Comparison of ENCODE assay signal across 9 cellular contexts in the genomic region with DNA sequence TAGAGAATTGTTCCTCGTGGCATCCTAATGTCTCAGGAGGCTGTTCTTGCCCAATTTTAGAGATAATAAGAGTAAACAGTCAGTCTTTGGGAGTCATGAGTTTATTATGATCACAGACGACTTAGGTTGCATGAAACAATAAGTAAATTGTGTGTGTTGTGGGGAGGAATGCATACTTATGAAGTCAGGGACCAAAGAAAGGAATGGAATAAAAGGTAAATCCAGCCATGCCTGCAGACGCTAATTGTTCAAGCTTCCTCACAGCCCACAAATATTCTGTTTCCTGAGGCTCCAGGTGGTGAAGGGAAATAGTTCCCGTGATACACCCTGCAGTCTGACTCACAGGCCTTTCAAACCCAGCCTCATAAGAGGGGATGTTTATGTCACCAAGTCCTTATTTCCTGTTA. TPM values are rescaled to one million over a fixed set of nuclear protein-coding genes. Genes with fewer than 3 reads are reported as not detected.
DNase-seq lines count a peak whose midpoint lies in the region; ATAC-seq lines count a peak whose summit lies in the region.
"Had no signal": no experiment of that assay in that cellular context is flagged by ENCODE, and none has a peak within 500 bp of the region (broad histone marks: within the 10 kb centered on the region; RNA-seq: fewer than 3 reads in every experiment).

No MANE protein-coding gene starts in this region.

- peaks cover 20% of the 10 kb centered on the region for H3K27me3 Mint-ChIP-seq in IgD-negative memory B cell
- H3K27me3 Mint-ChIP-seq in activated naive CD8-positive, alpha-beta T cell treated with anti-CD3 and anti-CD28 coated beads, Interleukin-2, amount 10 ng/mL, durations not matched to agents 7 days and 5 days = peaks cover 35% of the 10 kb centered on the region

- H3K27ac Mint-ChIP-seq in IgD-negative memory B cell = no peak overlapping the region
- H3K27ac Mint-ChIP-seq in activated naive CD8-positive, alpha-beta T cell treated with anti-CD3 and anti-CD28 coated beads, Interleukin-2, amount 10 ng/mL, durations not matched to agents 7 days and 5 days = no peak overlapping the region

- POLR2A ChIA-PET in activated naive CD8-positive, alpha-beta T cell treated with anti-CD3 and anti-CD28 coated beads, Interleukin-2, amount 10 ng/mL, durations not matched to agents 7 days and 5 days (lab: Charles Lee) = no interaction called here

- no peak for ATAC-seq in activated naive CD8-positive, alpha-beta T cell treated with anti-CD3 and anti-CD28 coated beads, Interleukin-2, amount 10 ng/mL, durations not matched to agents 7 days and 5 days (ENCODE audit: low read depth)
- ATAC-seq in HG03139 (IDR thresholded peaks at IDR 0.05; ENCODE audit: unreplicated experiment) (no peak), HG03025 (IDR thresholded peaks at IDR 0.05; ENCODE audit: low FRiP score, unreplicated experiment) (no peak), GM19397 (IDR thresholded peaks at IDR 0.05; ENCODE audit: unreplicated experiment) (no peak)

- H3K9me3 Mint-ChIP-seq in IgD-negative memory B cell = peaks cover 0 to under 1% (median 0%) of the 10 kb centered on the region in 3 donors
- no peaks in the 10 kb centered on the region for H3K9me3 Mint-ChIP-seq in activated naive CD8-positive, alpha-beta T cell treated with anti-CD3 and anti-CD28 coated beads, Interleukin-2, amount 10 ng/mL, durations not matched to agents 7 days and 5 days

- peak overlapping the region in 3 of 4 donors; percentile 21 to 81 (median 72) for H3K4me3 Mint-ChIP-seq in IgD-negative memory B cell
- peak overlapping the region; percentile 69 for H3K4me3 Mint-ChIP-seq in activated naive CD8-positive, alpha-beta T cell treated with anti-CD3 and anti-CD28 coated beads, Interleukin-2, amount 10 ng/mL, durations not matched to agents 7 days and 5 days

- DNase-seq in COLO829 (ENCODE audit: low spot score) = peak; percentile 1
- no peak for DNase-seq in activated naive CD8-positive, alpha-beta T cell treated with anti-CD3 and anti-CD28 coated beads, Interleukin-2, amount 10 ng/mL, durations not matched to agents 7 days and 5 days
- DNase-seq in kidney glomerular epithelial cell (lab: John Stamatoyannopoulos, UW) = peak; percentile 6
- no peak for DNase-seq in OCI-M1 (lab: John Stamatoyannopoulos, UW)

- H3K4me1 Mint-ChIP-seq in IgD-negative memory B cell = peaks cover 4 to 10% (median 4%) of the 10 kb centered on the region in 3 donors
- H3K4me1 Mint-ChIP-seq in activated naive CD8-positive, alpha-beta T cell treated with anti-CD3 and anti-CD28 coated beads, Interleukin-2, amount 10 ng/mL, durations not matched to agents 7 days and 5 days = peaks cover 7% of the 10 kb centered on the region

- no peaks in the 10 kb centered on the region for H3K36me3 Mint-ChIP-seq in IgD-negative memory B cell
- no peaks in the 10 kb centered on the region for H3K36me3 Mint-ChIP-seq in activated naive CD8-positive, alpha-beta T cell treated with anti-CD3 and anti-CD28 coated beads, Interleukin-2, amount 10 ng/mL, durations not matched to agents 7 days and 5 days

RNA-seq across cellular contexts. Expression of gene EPHX4, which starts 0.9 kb away (rescaled TPM):
- polyA plus RNA-seq in IgD-negative memory B cell = not detected
- not detected for total RNA-seq in activated naive CD8-positive, alpha-beta T cell treated with anti-CD3 and anti-CD28 coated beads, Interleukin-2, amount 10 ng/mL, durations not matched to agents 7 days and 5 days

RNA-seq across cellular contexts. Expression of gene SETSIP, which starts 44.5 kb away (rescaled TPM):
- not detected for polyA plus RNA-seq in IgD-negative memory B cell
- total RNA-seq in activated naive CD8-positive, alpha-beta T cell treated with anti-CD3 and anti-CD28 coated beads, Interleukin-2, amount 10 ng/mL, durations not matched to agents 7 days and 5 days = under 1 TPM in 1 of 2 experiments, not detected in 1; 0.47 TPM
- total RNA-seq: urinary bladder had no signal
- polyA plus RNA-seq: urinary bladder had no signal

RNA-seq across cellular contexts. Expression of gene BTBD8, which starts 49.4 kb away (rescaled TPM):
- 0.93 TPM for polyA plus RNA-seq in IgD-negative memory B cell
- 1 to 10 TPM; 2.6 to 2.7 TPM for total RNA-seq in activated naive CD8-positive, alpha-beta T cell treated with anti-CD3 and anti-CD28 coated beads, Interleukin-2, amount 10 ng/mL, durations not matched to agents 7 days and 5 days

Comparison
In these comparisons a context has a peak if more than half of its experiments do, and no peak if none do; other contexts are left out.
1. DNase-seq: peak in COLO829 (single experiment) and kidney glomerular epithelial cell (single experiment); none in activated naive CD8-positive, alpha-beta T cell treated with anti-CD3 and anti-CD28 coated beads, Interleukin-2, amount 10 ng/mL, durations not matched to agents 7 days and 5 days (single experiment) and OCI-M1 (single experiment).